ENCODE assay signal across 10 cellular contexts in the genomic region with DNA sequence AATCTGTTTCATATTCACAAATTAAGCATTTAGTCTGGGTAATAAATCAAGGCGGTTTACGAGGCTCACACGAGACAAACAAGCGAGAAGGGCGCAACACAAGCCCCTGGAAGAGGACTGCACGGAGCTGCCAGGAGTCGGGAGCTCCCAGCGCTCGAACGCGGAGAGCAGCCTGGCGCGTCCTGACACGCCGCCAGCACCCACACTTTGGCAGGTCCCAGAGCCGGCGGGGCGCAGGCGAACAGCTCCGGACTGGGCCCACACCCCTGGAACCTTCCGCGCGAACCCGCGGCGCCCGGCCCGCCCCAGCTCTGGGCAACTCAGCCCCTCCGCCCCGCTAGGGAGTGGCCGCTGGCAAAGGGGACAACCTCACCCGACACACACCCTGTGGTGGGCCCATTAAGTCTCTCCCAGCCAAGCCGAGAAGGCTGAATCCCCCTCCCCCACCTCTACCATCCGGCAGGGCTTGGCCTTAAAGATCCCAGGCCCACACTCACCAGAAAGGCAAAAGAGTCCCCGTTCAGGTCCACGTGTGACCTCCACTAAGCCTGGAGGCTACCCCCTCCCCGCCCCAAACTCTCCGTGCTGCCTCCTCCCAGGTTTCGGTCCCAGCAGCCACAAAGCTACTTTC. TPM values are rescaled to one million over a fixed set of nuclear protein-coding genes. Genes with fewer than 3 reads are reported as not detected.
DNase-seq lines count a peak whose midpoint lies in the region; ATAC-seq and TF ChIP-seq lines count a peak whose summit lies in the region.
"Had no signal": no experiment of that assay in that cellular context is flagged by ENCODE, and none has a peak within 500 bp of the region (broad histone marks: within the 10 kb centered on the region; RNA-seq: fewer than 3 reads in every experiment).

No MANE protein-coding gene starts in this region.

- H3K9me3 ChIP-seq in breast epithelium (no peaks in the 10 kb centered on the region), mesodermal cell (ENCODE audit: control insufficient read depth, low read length) (no peaks in the 10 kb centered on the region), uterus (no peaks in the 10 kb centered on the region)

- no peaks in the 10 kb centered on the region for H3K36me3 Mint-ChIP-seq in MCF 10A (ENCODE audit: insufficient read depth, unreplicated experiment)
- H3K36me3 Mint-ChIP-seq in dendritic cell treated with granulocyte-macrophage colony-stimulating factor and Interleukin-4, amounts not matched to agents 40 ng/mL and 50 ng/mL, for 4 days (ENCODE audit: low read depth): no peaks in the 10 kb centered on the region

- H3K4me1 ChIP-seq in breast epithelium: peaks cover 4 to 5% of the 10 kb centered on the region in 2 donors
- H3K4me1 ChIP-seq in mesodermal cell (ENCODE audit: control insufficient read depth, insufficient read depth, low read length, poor library complexity, severe bottlenecking): peaks cover 23% of the 10 kb centered on the region
- H3K4me1 ChIP-seq in uterus: peaks cover 0 to 5% of the 10 kb centered on the region in 2 donors

- CTCF ChIA-PET in MCF 10A (lab: Yijun Ruan, JAX): interaction anchor here (0.5 kb wide), 1 partner anchor 270 kb away, joined by 3 read pairs; no protein-coding TSS in a partner anchor

- DNase-seq in breast epithelium (ENCODE audit: low spot score in 2 of 2) (no peak), MCF 10A (ENCODE audit: unreplicated experiment) (no peak), uterus (peak in 1 of 2 donors; percentile 46), superior temporal gyrus (ENCODE audit: extremely low spot score) (no peak), T1000 (lab: John Stamatoyannopoulos, UW) (no peak)
- DNase-seq: activated CD4-positive, alpha-beta T cell treated with anti-CD3 and anti-CD28 coated beads, Interleukin-2, amount 50 U/mL, for 4 hours; MV-4-11 had no signal

- H3K27me3 Mint-ChIP-seq in MCF 10A (ENCODE audit: insufficient read depth, unreplicated experiment): peaks cover 23% of the 10 kb centered on the region
- H3K27me3 Mint-ChIP-seq in dendritic cell treated with granulocyte-macrophage colony-stimulating factor and Interleukin-4, amounts not matched to agents 40 ng/mL and 50 ng/mL, for 4 days: peaks cover 50% of the 10 kb centered on the region

- no peak overlapping the region for H3K4me3 Mint-ChIP-seq in MCF 10A (ENCODE audit: unreplicated experiment)
- H3K4me3 Mint-ChIP-seq in dendritic cell treated with granulocyte-macrophage colony-stimulating factor and Interleukin-4, amounts not matched to agents 40 ng/mL and 50 ng/mL, for 4 days: peak overlapping the region; percentile 57

- H3K36me3 ChIP-seq in breast epithelium (no peaks in the 10 kb centered on the region), mesodermal cell (ENCODE audit: control insufficient read depth, insufficient read depth, low read length) (no peaks in the 10 kb centered on the region), uterus (no peaks in the 10 kb centered on the region)

- H3K27me3 ChIP-seq in breast epithelium (peaks cover 5 to 82% of the 10 kb centered on the region in 2 donors), uterus (no peaks in the 10 kb centered on the region)

- BruUV-seq in MCF 10A (replicated peaks; lab: Mats Ljungman, UMichigan): no TSS peak

- POLR2A ChIA-PET in MCF 10A (lab: Yijun Ruan, JAX): no interaction called here

- H3K4me3 ChIP-seq in breast epithelium (peak overlapping the region; percentile 46 to 75 (median 50)), mesodermal cell (ENCODE audit: extremely low read depth, insufficient read depth, low read length, poor library complexity, severe bottlenecking) (peak overlapping the region; percentile 31), uterus (peak overlapping the region; percentile 30 to 47)

- H3K9me3 Mint-ChIP-seq in MCF 10A (ENCODE audit: unreplicated experiment): no peaks in the 10 kb centered on the region
- H3K9me3 Mint-ChIP-seq in dendritic cell treated with granulocyte-macrophage colony-stimulating factor and Interleukin-4, amounts not matched to agents 40 ng/mL and 50 ng/mL, for 4 days: no peaks in the 10 kb centered on the region

- no peak for TF ChIP-seq CTCF in breast epithelium (IDR thresholded peaks at IDR 0.05)
- TF ChIP-seq CTCF in MCF 10A (IDR thresholded peaks at IDR 0.05; ENCODE audit: unreplicated experiment): no peak
- no peak for TF ChIP-seq CTCF in uterus (IDR thresholded peaks at IDR 0.05)

- WGBS in mesodermal cell (ENCODE audit: insufficient coverage in 2 of 2), 2 experiments: 2 to 14% methylated on average over 4 to 14 of the region's 39 CpGs

- intact Hi-C loops in breast epithelium (cut with DNase I; ENCODE audit: low total_unique reads): no loop called here
- intact Hi-C loops in MCF 10A (cut with micrococcal nuclease): no loop called here
- intact Hi-C loops in dendritic cell treated with granulocyte-macrophage colony-stimulating factor and Interleukin-4, amounts not matched to agents 40 ng/mL and 50 ng/mL, for 4 days (cut with micrococcal nuclease): no loop called here
- intact Hi-C loops in uterus (cut with DNase I; ENCODE audit: low total_unique reads): no loop called here

- H3K27ac ChIP-seq in breast epithelium: no peak overlapping the region
- no peak overlapping the region for H3K27ac ChIP-seq in mesodermal cell (ENCODE audit: low read depth, low read length, severe bottlenecking)
- H3K27ac ChIP-seq in uterus: peak overlapping the region; percentile 48 to 80

- no peak overlapping the region for H3K27ac Mint-ChIP-seq in MCF 10A (ENCODE audit: low read depth, unreplicated experiment)
- no peak overlapping the region for H3K27ac Mint-ChIP-seq in dendritic cell treated with granulocyte-macrophage colony-stimulating factor and Interleukin-4, amounts not matched to agents 40 ng/mL and 50 ng/mL, for 4 days

- ATAC-seq in HG03565 (IDR thresholded peaks at IDR 0.05; ENCODE audit: unreplicated experiment): no peak

- TF ChIP-seq POLR2A in breast epithelium (IDR thresholded peaks at IDR 0.05) (no peak), uterus (IDR thresholded peaks at IDR 0.05) (no peak)

- no peaks in the 10 kb centered on the region for H3K4me1 Mint-ChIP-seq in MCF 10A (ENCODE audit: insufficient read depth, unreplicated experiment)
- H3K4me1 Mint-ChIP-seq in dendritic cell treated with granulocyte-macrophage colony-stimulating factor and Interleukin-4, amounts not matched to agents 40 ng/mL and 50 ng/mL, for 4 days (ENCODE audit: low read depth): peaks cover 59% of the 10 kb centered on the region

RNA-seq across cellular contexts. Expression of a gene that starts 47.4 kb away (rescaled TPM):
- 10 to 100 TPM; 11.7 to 28.1 (median 27.9) TPM for total RNA-seq in breast epithelium
- total RNA-seq in MCF 10A (2022): 7.5 and 12.0 TPM in 2 replicates
- 21.2 TPM for polyA plus RNA-seq in mesodermal cell (2013, experiment 1 of 2)
- polyA plus RNA-seq in mesodermal cell (2013, experiment 2 of 2): 19.5 TPM
- total RNA-seq in uterus: 10 to 100 TPM in 3 of 4 donors, 1 to 10 TPM in 1; 10.0 to 42.4 (median 26.4) TPM

Comparison
In these comparisons a context has a peak if more than half of its experiments do, and no peak if none do; other contexts are left out.
1. H3K27ac ChIP-seq: peak in uterus (2 of 2); none in breast epithelium (0 of 2) and mesodermal cell (single experiment).
2. Peak in every context shown above with its lines, with median percentiles within 50 percentile points of each other: H3K4me3 ChIP-seq.